22 cellular contexts compared by ENCODE assay signal in genomic region chr19:50301607-50301971, GRCh38. TPM values are rescaled to one million over a fixed set of nuclear protein-coding genes. Genes with fewer than 3 reads are reported as not detected.
"Had no signal": no experiment of that assay in that cellular context is flagged by ENCODE, and none has a peak within 500 bp of the region (broad histone marks: within the 10 kb centered on the region; RNA-seq: fewer than 3 reads in every experiment).

No MANE protein-coding gene starts in this region.

- ATAC-seq: T-helper 17 cell, WTC11 had no signal

- H3K9me3 Mint-ChIP-seq: activated naive CD4-positive, alpha-beta T cell treated with anti-CD3 and anti-CD28 coated beads, Interleukin-2, amount 50 U/mL, for 72 hours; activated naive CD8-positive, alpha-beta T cell treated with anti-CD3 and anti-CD28 coated beads, Interleukin-2, amount 50 U/mL, for 24 hours; central memory CD8-positive, alpha-beta T cell had no signal

- DNase-seq: activated CD4-positive, alpha-beta T cell treated with anti-CD3 and anti-CD28 coated beads for 4 hours; activated CD4-positive, alpha-beta T cell treated with anti-CD3 and anti-CD28 coated beads, Interleukin-2, amount 50 U/mL, for 48 hours; activated effector memory CD4-positive, alpha-beta T cell treated with Interleukin-2 at 50 U/mL for 16 hours; activated naive CD4-positive, alpha-beta T cell; activated naive CD8-positive, alpha-beta T cell treated with anti-CD3 and anti-CD28 coated beads, Interleukin-2, amount 50 U/mL, for 24 hours; activated T-cell treated with anti-CD3 and anti-CD28 coated beads for 4 hours; amniotic stem cell; Kasumi-1; NCI-H1105 treated with DMSO at 0.1 percent for 48 hours; NCI-H1436 treated with DMSO at 0.1 percent for 48 hours; NCI-H187; NCI-H2081; NCI-H510A treated with DMSO at 0.1 percent for 48 hours; NCI-H69; SIG-M5; T-helper 17 cell; T-helper 9 cell had no signal

- H3K4me1 Mint-ChIP-seq: brain; central memory CD8-positive, alpha-beta T cell; T-helper 17 cell; WTC11 had no signal

- H3K27ac Mint-ChIP-seq: activated naive CD8-positive, alpha-beta T cell treated with anti-CD3 and anti-CD28 coated beads, Interleukin-2, amount 50 U/mL, for 24 hours; brain; T-helper 17 cell; WTC11 had no signal

- H3K4me3 Mint-ChIP-seq: activated naive CD8-positive, alpha-beta T cell treated with anti-CD3 and anti-CD28 coated beads, Interleukin-2, amount 50 U/mL, for 24 hours; brain; central memory CD8-positive, alpha-beta T cell; T-helper 17 cell; WTC11 had no signal

RNA-seq across cellular contexts. Expression of gene KCNC3, which starts 27.6 kb away (rescaled TPM):
- total RNA-seq: astrocyte had no signal
